9 cellular contexts compared by ENCODE assay signal in the genomic region with DNA sequence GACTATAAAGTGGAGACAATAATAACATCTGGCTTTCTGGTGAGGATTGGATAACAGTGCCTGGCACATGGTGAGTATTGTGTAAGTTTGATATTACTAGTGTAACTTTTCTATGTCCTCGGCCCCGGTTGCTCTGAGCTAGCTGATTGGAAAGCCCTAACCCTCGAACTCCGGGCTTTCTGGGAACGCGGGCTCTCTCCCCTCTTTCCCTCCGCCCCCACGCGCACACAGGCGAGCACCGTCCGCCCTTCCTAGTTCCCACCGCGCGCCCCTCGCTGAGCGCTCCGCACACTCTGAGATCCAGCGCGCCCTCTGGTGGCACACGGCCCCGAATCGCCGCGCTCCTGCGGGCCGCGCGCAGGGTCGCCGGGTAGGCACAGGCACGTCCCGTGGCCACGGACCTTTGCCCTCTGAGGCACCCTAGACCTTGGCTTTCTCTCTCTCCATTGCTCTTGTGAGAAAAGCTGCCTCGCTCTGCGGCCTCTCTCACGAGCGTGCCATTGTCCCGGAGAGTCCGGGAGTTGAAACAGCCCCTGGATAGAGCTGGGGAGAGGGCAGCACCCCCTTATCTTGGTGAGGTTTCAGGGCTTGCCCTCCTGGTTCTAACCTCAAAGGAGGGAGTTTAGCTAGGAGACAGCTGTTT. TPM values are rescaled to one million over a fixed set of nuclear protein-coding genes. Genes with fewer than 3 reads are reported as not detected.
DNase-seq lines count a peak whose midpoint lies in the region; ATAC-seq and TF ChIP-seq lines count a peak whose summit lies in the region.
"Had no signal": no experiment of that assay in that cellular context is flagged by ENCODE, and none has a peak within 500 bp of the region (broad histone marks: within the 10 kb centered on the region; RNA-seq: fewer than 3 reads in every experiment).

No MANE protein-coding gene starts in this region.

- H3K9me3 Mint-ChIP-seq in Caco-2 (ENCODE audit: unreplicated experiment) (no peaks in the 10 kb centered on the region), progenitor cell of endocrine pancreas (ENCODE audit: low read depth) (no peaks in the 10 kb centered on the region)
- H3K9me3 Mint-ChIP-seq: T-helper 1 cell treated with Interleukin-12 subunit alpha and Interleukin-12 subunit beta and Interleukin-4 antibody, amounts not matched to agents 30 μg/mL and 1 μg/mL, for 36 hours had no signal

- H3F3A ChIP-seq in PC-3 (ENCODE audit: low read length, unreplicated experiment), result no peaks in the 10 kb centered on the region

- H3K4me1 Mint-ChIP-seq in Caco-2 (ENCODE audit: low read depth, unreplicated experiment) (no peaks in the 10 kb centered on the region), progenitor cell of endocrine pancreas (ENCODE audit: low read depth) (peaks cover 3% of the 10 kb centered on the region)

- no peak overlapping the region for H3K9ac ChIP-seq in PC-3 (ENCODE audit: low read length)

- H3K36me3 Mint-ChIP-seq in Caco-2 (ENCODE audit: insufficient read depth, unreplicated experiment) (no peaks in the 10 kb centered on the region), progenitor cell of endocrine pancreas (ENCODE audit: insufficient read depth) (no peaks in the 10 kb centered on the region)

- ATAC-seq in HG02798 (IDR thresholded peaks at IDR 0.05; ENCODE audit: poor library complexity, unreplicated experiment) (peak; percentile 62), PC-3 (peak; percentile 51), GM19395 (IDR thresholded peaks at IDR 0.05; ENCODE audit: unreplicated experiment) (no peak), GM18517 (IDR thresholded peaks at IDR 0.05; ENCODE audit: unreplicated experiment) (no peak)

- no TSS peak for BruUV-seq in Caco-2 (replicated peaks; lab: Mats Ljungman, UMichigan)
- no TSS peak for BruUV-seq in PC-3 (replicated peaks; lab: Mats Ljungman, UMichigan)

- peak; percentile 68 to 82 for DNase-seq in Caco-2
- peak; percentile 30 for DNase-seq in PC-3
- DNase-seq in activated T-helper 9 cell treated with anti-CD3 and anti-CD28 coated beads, Interleukin-2, amount 50 U/mL, for 16 hours (ENCODE audit: low read depth), result peak; percentile 16
- DNase-seq in glomerular visceral epithelial cell (ENCODE audit: extremely low spot score), result peak; percentile 31
- peak; percentile 87 for DNase-seq in progenitor cell of endocrine pancreas (ENCODE audit: low spot score, unreplicated experiment)

- H3K4me3 ChIP-seq in Caco-2 (ENCODE audit: low read depth, low read length) (peak overlapping the region; percentile 16), PC-3 (ENCODE audit: low read length) (no peak overlapping the region)

- H3K27ac ChIP-seq in PC-3 (ENCODE audit: low read length), result no peak overlapping the region

- H3K79me2 ChIP-seq in PC-3 (ENCODE audit: low read length), result no peaks in the 10 kb centered on the region

- H4K20me1 ChIP-seq in PC-3 (ENCODE audit: low read length), result no peaks in the 10 kb centered on the region

- CTCF ChIA-PET in Caco-2 (lab: Charles Lee) (interaction anchor here (0.7 to 1.9 kb wide), 4 partner anchors 34 to 387 kb away, joined by 3 to 7 read pairs (median 4); no protein-coding TSS in a partner anchor), PC-3 (lab: Charles Lee) (interaction anchor here (0.8 kb wide), 1 partner anchor 302 kb away, joined by 6 read pairs; no protein-coding TSS in a partner anchor)

- H3K4me1 ChIP-seq in Caco-2 (no peaks in the 10 kb centered on the region), PC-3 (ENCODE audit: insufficient read depth, low read length) (peaks cover 6% of the 10 kb centered on the region)

- POLR2A ChIA-PET in Caco-2 (lab: Charles Lee), result no interaction called here
- POLR2A ChIA-PET in PC-3 (lab: Charles Lee; ENCODE audit: unreplicated experiment), result no interaction called here

- intact Hi-C loops in Caco-2 (cut with micrococcal nuclease; ENCODE audit: unreplicated experiment) (loop anchor here (1.0 kb wide), 1 partner anchor 302 kb away; no protein-coding TSS in a partner anchor), PC-3 (cut with micrococcal nuclease) (loop anchor here (5.0 to 10.0 kb wide), 2 partner anchors 228 to 300 kb away; no protein-coding TSS in a partner anchor)

- H3K27me3 Mint-ChIP-seq in Caco-2 (ENCODE audit: insufficient read depth, unreplicated experiment) (peaks cover 15% of the 10 kb centered on the region), progenitor cell of endocrine pancreas (peaks cover 59% of the 10 kb centered on the region)

- H3K4me3 Mint-ChIP-seq in Caco-2 (ENCODE audit: unreplicated experiment), result peak overlapping the region; percentile 48
- H3K4me3 Mint-ChIP-seq in progenitor cell of endocrine pancreas (ENCODE audit: low read depth), result no peak overlapping the region
- H3K4me3 Mint-ChIP-seq: T-helper 1 cell treated with Interleukin-12 subunit alpha and Interleukin-12 subunit beta and Interleukin-4 antibody, amounts not matched to agents 30 μg/mL and 1 μg/mL, for 36 hours had no signal

- H3K27ac Mint-ChIP-seq in Caco-2 (ENCODE audit: unreplicated experiment) (no peak overlapping the region), progenitor cell of endocrine pancreas (no peak overlapping the region)
- H3K27ac Mint-ChIP-seq: T-helper 1 cell treated with Interleukin-12 subunit alpha and Interleukin-12 subunit beta and Interleukin-4 antibody, amounts not matched to agents 30 μg/mL and 1 μg/mL, for 36 hours had no signal

- peak overlapping the region; percentile 9; the same call in 1 of the 2 replicates for H2AFZ ChIP-seq in PC-3 (ENCODE audit: low read length)

- H3K4me2 ChIP-seq in PC-3 (ENCODE audit: low read length), result no peak overlapping the region; the same call in 1 of the 2 replicates

- H3K27me3 ChIP-seq in Caco-2 (replicated peaks; ENCODE audit: control insufficient read depth, insufficient read depth, low read length) (no peaks in the 10 kb centered on the region), PC-3 (ENCODE audit: low read length) (0 out of 2 replicates have a peak, but pooled peaks cover 6% of the 10 kb centered on the region)

- TF ChIP-seq CTCF in Caco-2 (IDR thresholded peaks at IDR 0.05; ENCODE audit: insufficient read depth in 1 of 2, low read depth in 1 of 2, low read length in 1 of 2, severe bottlenecking in 1 of 2, unreplicated experiment in 1 of 2) (peak; percentile 88 to 92), PC-3 (conservative IDR thresholded peaks at IDR 0.05; ENCODE audit: low read depth, low read length) (peak; percentile 83), progenitor cell of endocrine pancreas (IDR thresholded peaks at IDR 0.05; ENCODE audit: unreplicated experiment) (peak; percentile 95)

- H3K36me3 ChIP-seq in Caco-2 (ENCODE audit: control insufficient read depth, insufficient read depth, low read length), result no peaks in the 10 kb centered on the region
- no peaks in the 10 kb centered on the region for H3K36me3 ChIP-seq in PC-3 (ENCODE audit: low read depth, low read length)

- no peaks in the 10 kb centered on the region for H3K9me3 ChIP-seq in Caco-2
- no peaks in the 10 kb centered on the region for H3K9me3 ChIP-seq in PC-3 (ENCODE audit: low read length)

- H3K9me2 ChIP-seq in PC-3 (replicated peaks; ENCODE audit: low read length), result no peaks in the 10 kb centered on the region

RNA-seq across cellular contexts. Expression of a gene that starts 23.2 kb away (rescaled TPM):
- total RNA-seq in Caco-2 (2022) (not detected in 2 replicates), PC-3 (2014; rRNA removed) (not detected in 2 replicates), progenitor cell of endocrine pancreas (0.12 and 0.29 TPM in 2 replicates)

Comparison
In these comparisons a context has a peak if more than half of its experiments do, and no peak if none do; other contexts are left out.
1. DNase-seq: peak in every context shown above with its lines; median percentile 87 in progenitor cell of endocrine pancreas; 75 in Caco-2; 31 in glomerular visceral epithelial cell; 30 in PC-3; 16 in activated T-helper 9 cell treated with anti-CD3 and anti-CD28 coated beads, Interleukin-2, amount 50 U/mL, for 16 hours.
2. ATAC-seq: peak in HG02798 (single experiment) and PC-3 (single experiment); none in GM19395 (single experiment) and GM18517 (single experiment).
3. Peak in every context shown above with its lines, with median percentiles within 50 percentile points of each other: CTCF ChIP-seq.